21 cellular contexts compared by ENCODE assay signal in the genomic region with DNA sequence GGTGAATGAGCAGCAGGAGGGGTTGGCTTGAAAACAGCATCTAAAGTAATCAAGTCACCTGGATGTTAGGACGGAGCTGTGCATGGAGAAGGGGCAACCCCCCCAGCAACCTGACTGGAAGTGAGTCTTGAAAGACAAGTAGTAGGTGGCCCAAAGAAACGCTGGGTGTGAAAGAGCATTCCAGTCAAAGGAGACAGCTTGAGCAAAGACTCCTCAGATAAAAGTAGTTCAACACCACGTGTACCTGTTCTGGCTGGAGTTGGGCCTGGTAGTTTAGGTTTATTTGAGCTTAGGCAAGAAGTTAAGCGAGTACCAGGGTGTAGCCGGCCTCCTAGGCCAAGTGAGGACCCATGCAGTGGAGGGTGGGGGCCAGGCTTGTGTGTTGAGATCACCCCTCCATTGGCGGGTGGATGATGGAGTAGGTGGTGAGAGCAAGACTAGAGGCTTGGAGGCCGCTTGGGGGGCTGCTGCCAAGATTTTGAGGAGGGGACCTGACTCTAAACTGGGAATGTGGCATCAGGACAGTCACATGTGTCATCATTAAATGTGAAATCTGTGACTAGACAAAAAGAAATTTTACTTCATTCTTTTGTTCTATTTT.
DNase-seq lines count a peak whose midpoint lies in the region; ATAC-seq, FAIRE-seq and TF ChIP-seq lines count a peak whose summit lies in the region.
"Had no signal": no experiment of that assay in that cellular context is flagged by ENCODE, and none has a peak within 500 bp of the region (broad histone marks: within the 10 kb centered on the region; RNA-seq: fewer than 3 reads in every experiment).

No MANE protein-coding gene starts in this region.

- H2AFZ ChIP-seq in HepG2 (ENCODE audit: low read length), result no peak overlapping the region

- ATAC-seq in right lobe of liver (peak; percentile 29 to 45 (median 37)), HepG2 (no peak), foreskin keratinocyte (peak; percentile 77), GM21529 (IDR thresholded peaks at IDR 0.05; ENCODE audit: unreplicated experiment) (no peak), HG03439 (IDR thresholded peaks at IDR 0.05; ENCODE audit: unreplicated experiment) (no peak)
- ATAC-seq: activated CD4-positive, CD25-positive, alpha-beta regulatory T cell treated with anti-CD3 and anti-CD28 coated beads, Interleukin-2, amount 50 U/mL, for 24 hours; CD8-positive, alpha-beta T cell; PC-3 had no signal

- no peak overlapping the region for H3K4me3 Mint-ChIP-seq in nephron progenitor cell
- H3K4me3 Mint-ChIP-seq: activated naive CD8-positive, alpha-beta T cell treated with anti-CD3 and anti-CD28 coated beads for 36 hours; CD8-positive, alpha-beta T cell had no signal

- TF ChIP-seq CTCF in right lobe of liver (IDR thresholded peaks at IDR 0.05) (no peak), HepG2 (CRISPR knock-in tag; IDR thresholded peaks at IDR 0.05) (no peak), foreskin keratinocyte (conservative IDR thresholded peaks at IDR 0.05) (no peak), nephron progenitor cell (IDR thresholded peaks at IDR 0.05) (no peak)

- no peaks in the 10 kb centered on the region for H3K9me3 ChIP-seq in right lobe of liver
- H3K9me3 ChIP-seq in HepG2 (ENCODE audit: low read length), result no peaks in the 10 kb centered on the region
- H3K9me3 ChIP-seq: SK-N-SH had no signal

- no peak overlapping the region for H3K4me3 ChIP-seq in right lobe of liver
- no peak overlapping the region for H3K4me3 ChIP-seq in HepG2 (replicated peaks in 1 of 3; ENCODE audit: insufficient read depth in 1 of 3, low read depth in 2 of 3, low read length in 3 of 3)
- H3K4me3 ChIP-seq: skin epidermis had no signal

- no peak for TF ChIP-seq EP300 in HepG2 (IDR thresholded peaks at IDR 0.05; ENCODE audit: low read depth in 2 of 2, low read length in 2 of 2)
- no peak for TF ChIP-seq EP300 in HepG2 (CRISPR knock-in tag; IDR thresholded peaks at IDR 0.05; ENCODE audit: borderline replicate concordance)

- CTCF ChIA-PET in HepG2 (lab: Yijun Ruan, JAX; ENCODE audit: low intra/inter-chr PET ratio, low total read pairs), result no interaction called here

- peak overlapping the region; percentile 6 for H3K27ac Mint-ChIP-seq in nephron progenitor cell
- H3K27ac Mint-ChIP-seq: activated naive CD8-positive, alpha-beta T cell treated with anti-CD3 and anti-CD28 coated beads for 36 hours; CD8-positive, alpha-beta T cell had no signal

- H3K27ac ChIP-seq in right lobe of liver (no peak overlapping the region), HepG2 (ENCODE audit: extremely low read length, insufficient read depth, low read length) (no peak overlapping the region), foreskin keratinocyte (no peak overlapping the region)
- H3K27ac ChIP-seq: skin epidermis had no signal

- no TSS peak for BruUV-seq in HepG2 (replicated peaks; lab: Mats Ljungman, UMichigan)

- H3K4me2 ChIP-seq in HepG2 (ENCODE audit: low read depth, low read length), result no peak overlapping the region
- H3K4me2 ChIP-seq: SK-N-SH had no signal

- H3K9ac ChIP-seq in HepG2 (ENCODE audit: insufficient read depth, low read depth, low read length), result no peak overlapping the region
- H3K9ac ChIP-seq: SK-N-SH had no signal

- peaks cover 31% of the 10 kb centered on the region for H3K36me3 Mint-ChIP-seq in nephron progenitor cell (ENCODE audit: low read depth)

- H3K27me3 Mint-ChIP-seq in nephron progenitor cell (ENCODE audit: low read depth, poor library complexity), result no peaks in the 10 kb centered on the region
- H3K27me3 Mint-ChIP-seq: activated naive CD8-positive, alpha-beta T cell treated with anti-CD3 and anti-CD28 coated beads for 36 hours had no signal

- TF ChIP-seq POLR2A in right lobe of liver (IDR thresholded peaks at IDR 0.05) (no peak), HepG2 (IDR thresholded peaks at IDR 0.05; ENCODE audit: insufficient read depth in 1 of 2, low read depth in 2 of 2, low read length in 2 of 2) (no peak)

- FAIRE-seq in HepG2 (lab: Jason Lieb, UNC), result no peak

- H3K4me1 ChIP-seq in right lobe of liver (peaks cover 0 to 14% (median 6%) of the 10 kb centered on the region in 4 donors), HepG2 (ENCODE audit: insufficient read depth, low read length) (peaks cover 23% of the 10 kb centered on the region), foreskin keratinocyte (no peaks in the 10 kb centered on the region)

- WGBS in right lobe of liver (ENCODE audit: insufficient coverage, low coverage, low lambda C conversion rate, missing lambda C conversion rate), result 94% methylated on average over 3 of the region's 7 CpGs
- 97% methylated on average over 7 of the region's 7 CpGs for WGBS in HepG2 (ENCODE audit: low lambda C conversion rate)

- DNase-seq in right lobe of liver (no peak), HepG2 (ENCODE audit: low spot score) (no peak), foreskin keratinocyte (peak; percentile 72 to 75), nephron progenitor cell (no peak), NCI-H748 (lab: John Stamatoyannopoulos, UW; ENCODE audit: unreplicated experiment) (no peak)
- no peak for DNase-seq in stimulated activated CD8-positive, alpha-beta memory T cell treated with anti-CD3 and anti-CD28 coated beads, Interleukin-4, amount 100 ng/mL, for 48 hours
- DNase-seq: activated CD8-positive, alpha-beta memory T cell treated with anti-CD3 and anti-CD28 coated beads for 24 hours; activated naive CD8-positive, alpha-beta T cell treated with anti-CD3 and anti-CD28 coated beads for 36 hours; CD8-positive, alpha-beta T cell; DND-41; foreskin melanocyte; kidney glomerular epithelial cell; NCI-H1694; PC-3; SK-N-SH; stimulated activated CD4-positive, alpha-beta T cell treated with anti-CD3 and anti-CD28 coated beads, Interleukin-2, amount 100 ng/mL, for 48 hours; T1000 had no signal

- in situ Hi-C loops in HepG2 (cut with HindIII; ENCODE audit: extremely low pct_ligation_motif_present, low pct_unique_long_range_greater_than_20kb), result no loop called here

- H3K9me3 Mint-ChIP-seq in nephron progenitor cell, result no peaks in the 10 kb centered on the region
- H3K9me3 Mint-ChIP-seq: activated naive CD8-positive, alpha-beta T cell treated with anti-CD3 and anti-CD28 coated beads for 36 hours; CD8-positive, alpha-beta T cell had no signal

- POLR2A ChIA-PET in HepG2 (lab: Yijun Ruan, JAX), result interaction anchor here (0.8 to 1.2 kb wide), 2 partner anchors 9 to 15 kb away, joined by 3 read pairs; no protein-coding TSS in a partner anchor

- H3K36me3 ChIP-seq in right lobe of liver, result peaks cover 0 to 31% (median 12%) of the 10 kb centered on the region in 4 donors
- peaks cover 10 to 29% of the 10 kb centered on the region in 2 experiments for H3K36me3 ChIP-seq in HepG2 (replicated peaks in 1 of 2; ENCODE audit: control insufficient read depth in 1 of 2, insufficient read depth in 2 of 2, low read length in 2 of 2)

- H3K79me2 ChIP-seq in HepG2 (ENCODE audit: insufficient read depth, low read length), result no peaks in the 10 kb centered on the region

- H4K20me1 ChIP-seq in HepG2 (ENCODE audit: insufficient read depth, low read length), result no peaks in the 10 kb centered on the region

- intact Hi-C loops in right lobe of liver (cut with DNase I), result no loop called here
- intact Hi-C loops in HepG2 (cut with micrococcal nuclease; ENCODE audit: unreplicated experiment), result no loop called here

- TF ChIP-seq RAD21 in HepG2 (CRISPR knock-in tag; IDR thresholded peaks at IDR 0.05), result no peak

- no peaks in the 10 kb centered on the region for H3K27me3 ChIP-seq in right lobe of liver
- no peaks in the 10 kb centered on the region for H3K27me3 ChIP-seq in HepG2 (ENCODE audit: control insufficient read depth in 1 of 2, insufficient read depth in 2 of 2, low read length in 2 of 2)
- no peaks in the 10 kb centered on the region for H3K27me3 ChIP-seq in foreskin keratinocyte

- peaks cover 45% of the 10 kb centered on the region for H3K4me1 Mint-ChIP-seq in nephron progenitor cell

TF ChIP-seq in HepG2, 621 proteins besides CTCF, POLR2A, EP300 and RAD21:
- TF ChIP-seq, protein P1, sequence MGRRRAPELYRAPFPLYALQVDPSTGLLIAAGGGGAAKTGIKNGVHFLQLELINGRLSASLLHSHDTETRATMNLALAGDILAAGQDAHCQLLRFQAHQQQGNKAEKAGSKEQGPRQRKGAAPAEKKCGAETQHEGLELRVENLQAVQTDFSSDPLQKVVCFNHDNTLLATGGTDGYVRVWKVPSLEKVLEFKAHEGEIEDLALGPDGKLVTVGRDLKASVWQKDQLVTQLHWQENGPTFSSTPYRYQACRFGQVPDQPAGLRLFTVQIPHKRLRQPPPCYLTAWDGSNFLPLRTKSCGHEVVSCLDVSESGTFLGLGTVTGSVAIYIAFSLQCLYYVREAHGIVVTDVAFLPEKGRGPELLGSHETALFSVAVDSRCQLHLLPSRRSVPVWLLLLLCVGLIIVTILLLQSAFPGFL (CRISPR knock-in tag; IDR thresholded peaks at IDR 0.05), result no peak

Comparison
In these comparisons a context has a peak if more than half of its experiments do, and no peak if none do; other contexts are left out.
1. ATAC-seq: peak in right lobe of liver (4 of 4) and foreskin keratinocyte (single experiment); none in HepG2 (single experiment), GM21529 (single experiment) and HG03439 (single experiment).
2. DNase-seq: peak in foreskin keratinocyte (2 of 2); none in right lobe of liver (0 of 3), HepG2 (single experiment), nephron progenitor cell (single experiment), stimulated activated CD8-positive, alpha-beta memory T cell treated with anti-CD3 and anti-CD28 coated beads, Interleukin-4, amount 100 ng/mL, for 48 hours (single experiment) and NCI-H748 (single experiment).